Comparison of ENCODE assay signal across 1 cellular context in genomic region chr16:2858245-2859025, GRCh38.
TF ChIP-seq lines count a peak whose summit lies in the region.

No MANE protein-coding gene starts in this region.

TF ChIP-seq in GM23338, 12 proteins besides CTCF, POLR2A, EP300 and RAD21 (continued from another document):
- TF ChIP-seq ZNF462 (CRISPR knock-in tag; IDR thresholded peaks at IDR 0.05) (no peak), REST (IDR thresholded peaks at IDR 0.05; ENCODE audit: unreplicated experiment) (no peak), CREB1 (CRISPR knock-in tag; IDR thresholded peaks at IDR 0.05; ENCODE audit: low read depth) (no peak)
